Comparison of ENCODE assay signal across 17 cellular contexts in genomic region chr2:166128156-166128505, GRCh38. TPM values are rescaled to one million over a fixed set of nuclear protein-coding genes. Genes with fewer than 3 reads are reported as not detected.
DNase-seq lines count a peak whose midpoint lies in the region; ATAC-seq and TF ChIP-seq lines count a peak whose summit lies in the region.
"Had no signal": no experiment of that assay in that cellular context is flagged by ENCODE, and none has a peak within 500 bp of the region (broad histone marks: within the 10 kb centered on the region; RNA-seq: fewer than 3 reads in every experiment).

No MANE protein-coding gene starts in this region.

- H3K27ac Mint-ChIP-seq in natural killer cell, result no peak overlapping the region
- H3K27ac Mint-ChIP-seq in natural killer cell treated with Interleukin-12 subunit alpha and Interleukin-12 subunit beta and Interleukin-15 and Interleukin-18, amount 100 ng/mL, for 72 hours, result no peak overlapping the region
- no peak overlapping the region for H3K27ac Mint-ChIP-seq in mesothelial cell of epicardium
- H3K27ac Mint-ChIP-seq: CD4-positive, CD25-positive, alpha-beta regulatory T cell had no signal

- H3K36me3 Mint-ChIP-seq in natural killer cell (no peaks in the 10 kb centered on the region), mesothelial cell of epicardium (no peaks in the 10 kb centered on the region)
- H3K36me3 Mint-ChIP-seq in natural killer cell treated with Interleukin-12 subunit alpha and Interleukin-12 subunit beta and Interleukin-15 and Interleukin-18, amount 100 ng/mL, for 72 hours, result no peaks in the 10 kb centered on the region
- H3K36me3 Mint-ChIP-seq: CD4-positive, CD25-positive, alpha-beta regulatory T cell had no signal

- H3K27me3 Mint-ChIP-seq in natural killer cell (ENCODE audit: low read depth in 2 of 2) (peaks cover 8 to 24% of the 10 kb centered on the region in 2 donors), mesothelial cell of epicardium (ENCODE audit: low read depth) (peaks cover 17% of the 10 kb centered on the region)
- H3K27me3 Mint-ChIP-seq in natural killer cell treated with Interleukin-12 subunit alpha and Interleukin-12 subunit beta and Interleukin-15 and Interleukin-18, amount 100 ng/mL, for 72 hours, result peaks cover 7 to 26% of the 10 kb centered on the region in 2 donors

- H3K9me3 ChIP-seq in RWPE2 (ENCODE audit: severe bottlenecking) (no peaks in the 10 kb centered on the region), left ventricle myocardium inferior (replicated peaks) (no peaks in the 10 kb centered on the region)
- H3K9me3 ChIP-seq: HAP-1, SK-N-SH had no signal

- peaks cover 14% of the 10 kb centered on the region for H3K4me1 ChIP-seq in RWPE2 (ENCODE audit: insufficient read depth, poor library complexity, severe bottlenecking)
- peaks cover 7% of the 10 kb centered on the region for H3K4me1 ChIP-seq in left ventricle myocardium inferior

- H3K36me3 ChIP-seq in RWPE2 (ENCODE audit: low read depth) (no peaks in the 10 kb centered on the region), left ventricle myocardium inferior (no peaks in the 10 kb centered on the region)
- H3K36me3 ChIP-seq: HAP-1 had no signal

- no peaks in the 10 kb centered on the region for H3K9me3 Mint-ChIP-seq in natural killer cell
- no peaks in the 10 kb centered on the region for H3K9me3 Mint-ChIP-seq in natural killer cell treated with Interleukin-12 subunit alpha and Interleukin-12 subunit beta and Interleukin-15 and Interleukin-18, amount 100 ng/mL, for 72 hours
- H3K9me3 Mint-ChIP-seq in mesothelial cell of epicardium, result no peaks in the 10 kb centered on the region
- H3K9me3 Mint-ChIP-seq: CD4-positive, CD25-positive, alpha-beta regulatory T cell had no signal

- H3K27me3 ChIP-seq in RWPE2 (ENCODE audit: insufficient read depth, poor library complexity, severe bottlenecking), result no peaks in the 10 kb centered on the region
- peaks cover 27% of the 10 kb centered on the region for H3K27me3 ChIP-seq in left ventricle myocardium inferior (ENCODE audit: low read depth)

- no peak overlapping the region for H3K27ac ChIP-seq in RWPE2 (ENCODE audit: poor library complexity, severe bottlenecking)
- no peak overlapping the region for H3K27ac ChIP-seq in left ventricle myocardium inferior (replicated peaks)
- H3K27ac ChIP-seq: GM23248, HL-60 had no signal

- DNase-seq in natural killer cell (no peak), RWPE2 (ENCODE audit: low spot score) (no peak), mesothelial cell of epicardium (ENCODE audit: low spot score in 2 of 2, unreplicated experiment in 2 of 2) (no peak), left ventricle myocardium inferior (no peak), left ventricle myocardium superior (no peak)
- no peak for DNase-seq in natural killer cell treated with Interleukin-12 subunit alpha and Interleukin-12 subunit beta and Interleukin-15 and Interleukin-18, amount 100 ng/mL, for 72 hours (ENCODE audit: low spot score)
- DNase-seq in activated CD4-positive, alpha-beta T cell treated with anti-CD3 and anti-CD28 coated beads for 1 hour, result no peak
- DNase-seq: DMS79, SIG-M5 had no signal

- H3K4me3 Mint-ChIP-seq in natural killer cell (no peak overlapping the region), mesothelial cell of epicardium (no peak overlapping the region)
- no peak overlapping the region for H3K4me3 Mint-ChIP-seq in natural killer cell treated with Interleukin-12 subunit alpha and Interleukin-12 subunit beta and Interleukin-15 and Interleukin-18, amount 100 ng/mL, for 72 hours
- H3K4me3 Mint-ChIP-seq: CD4-positive, CD25-positive, alpha-beta regulatory T cell had no signal

- intact Hi-C loops in natural killer cell (cut with micrococcal nuclease) (loop anchor here (2.0 to 5.0 kb wide), 3 partner anchors 173 to 1136 kb away; no protein-coding TSS in a partner anchor), left ventricle myocardium inferior (cut with micrococcal nuclease) (no loop called here), left ventricle myocardium superior (cut with micrococcal nuclease) (no loop called here)

- TF ChIP-seq CTCF in natural killer cell (IDR thresholded peaks at IDR 0.05) (peak; percentile 43), RWPE2 (IDR thresholded peaks at IDR 0.05; ENCODE audit: poor library complexity, severe bottlenecking) (peak; percentile 73), mesothelial cell of epicardium (IDR thresholded peaks at IDR 0.05; ENCODE audit: unreplicated experiment) (peak; percentile 24), left ventricle myocardium inferior (IDR thresholded peaks at IDR 0.05; ENCODE audit: borderline replicate concordance) (no peak)

- H3K4me3 ChIP-seq in RWPE2 (ENCODE audit: severe bottlenecking), result no peak overlapping the region
- H3K4me3 ChIP-seq in left ventricle myocardium inferior, result no peak overlapping the region
- H3K4me3 ChIP-seq: GM12878, GM23248, HAP-1 had no signal

- H3K4me1 Mint-ChIP-seq in natural killer cell, result peaks cover 0 to 5% of the 10 kb centered on the region in 2 donors
- peaks cover 0 to 4% of the 10 kb centered on the region in 2 donors for H3K4me1 Mint-ChIP-seq in natural killer cell treated with Interleukin-12 subunit alpha and Interleukin-12 subunit beta and Interleukin-15 and Interleukin-18, amount 100 ng/mL, for 72 hours (ENCODE audit: low read depth in 2 of 2)
- peaks cover 31% of the 10 kb centered on the region for H3K4me1 Mint-ChIP-seq in mesothelial cell of epicardium

- ATAC-seq in natural killer cell (no peak), RWPE2 (ENCODE audit: low read depth) (no peak), left ventricle myocardium superior (no peak)
- no peak for ATAC-seq in natural killer cell treated with Interleukin-12 subunit alpha and Interleukin-12 subunit beta and Interleukin-15 and Interleukin-18, amount 100 ng/mL, for 72 hours

RNA-seq across cellular contexts. Expression of gene SCN1A, which starts 0.3 kb away (rescaled TPM):
- total RNA-seq in natural killer cell (not detected), mesothelial cell of epicardium (0.66 to 1.9 TPM (median 1.6 TPM) in 3 replicates), left ventricle myocardium inferior (0.63 TPM), left ventricle myocardium superior (0.92 TPM)
- total RNA-seq in natural killer cell treated with Interleukin-12 subunit alpha and Interleukin-12 subunit beta and Interleukin-15 and Interleukin-18, amount 100 ng/mL, for 72 hours, result not detected
- total RNA-seq: A172; CD4-positive, CD25-positive, alpha-beta regulatory T cell; GM12878; GM23248; HT-29 had no signal
